ENCODE assay signal across 1 cellular context in genomic region chr19:1251503-1252220, GRCh38.
TF ChIP-seq lines count a peak whose summit lies in the region.

No MANE protein-coding gene starts in this region.

TF ChIP-seq in HepG2, 621 proteins besides CTCF, POLR2A, EP300 and RAD21 (continued from another document and continues in another):
- TF ChIP-seq HMGXB3 (CRISPR knock-in tag; IDR thresholded peaks at IDR 0.05; ENCODE audit: borderline replicate concordance) (no peak), ZNF224 (CRISPR knock-in tag; IDR thresholded peaks at IDR 0.05) (no peak), PAXIP1 (CRISPR knock-in tag; conservative IDR thresholded peaks at IDR 0.05) (no peak), ZNF17 (CRISPR knock-in tag; IDR thresholded peaks at IDR 0.05) (no peak), ZNF563 (CRISPR knock-in tag; IDR thresholded peaks at IDR 0.05) (0 out of 2 replicates have a peak, but pooled peaks have one; percentile 45), ZNF253 (CRISPR knock-in tag; IDR thresholded peaks at IDR 0.05; ENCODE audit: borderline replicate concordance) (no peak), RARA (CRISPR knock-in tag; IDR thresholded peaks at IDR 0.05) (peak; percentile 89), ZNF572 (CRISPR knock-in tag; IDR thresholded peaks at IDR 0.05) (no peak), ZNF780A (CRISPR knock-in tag; IDR thresholded peaks at IDR 0.05) (no peak), THAP11 (CRISPR knock-in tag; IDR thresholded peaks at IDR 0.05) (no peak; the same call in 1 of the 2 replicates), MBD4 (IDR thresholded peaks at IDR 0.05; ENCODE audit: borderline replicate concordance, low read length) (no peak), IRF1 (CRISPR knock-in tag; IDR thresholded peaks at IDR 0.05; ENCODE audit: low read depth) (no peak), ZNF841 (CRISPR knock-in tag; IDR thresholded peaks at IDR 0.05; ENCODE audit: borderline replicate concordance) (no peak), ZNF616 (CRISPR knock-in tag; IDR thresholded peaks at IDR 0.05; ENCODE audit: low read depth) (0 out of 2 replicates have a peak, but pooled peaks have one; percentile 30), ZNF276 (CRISPR knock-in tag; IDR thresholded peaks at IDR 0.05; ENCODE audit: low read depth) (no peak), MEIS2 (CRISPR knock-in tag; IDR thresholded peaks at IDR 0.05) (no peak), SP1 (IDR thresholded peaks at IDR 0.05) (no peak), SP1 (CRISPR knock-in tag; IDR thresholded peaks at IDR 0.05) (no peak), ZBTB10 (CRISPR knock-in tag; IDR thresholded peaks at IDR 0.05; ENCODE audit: borderline replicate concordance) (no peak), ZNF576 (CRISPR knock-in tag; IDR thresholded peaks at IDR 0.05) (no peak), ZNF816 (CRISPR knock-in tag; IDR thresholded peaks at IDR 0.05; ENCODE audit: borderline replicate concordance) (no peak), HOXA3 (CRISPR knock-in tag; IDR thresholded peaks at IDR 0.05) (no peak), NCOA5 (CRISPR knock-in tag; IDR thresholded peaks at IDR 0.05) (no peak), FIP1L1 (IDR thresholded peaks at IDR 0.05; ENCODE audit: borderline replicate concordance, insufficient read depth, low read depth, low read length) (no peak), ETV5 (CRISPR knock-in tag; IDR thresholded peaks at IDR 0.05; ENCODE audit: borderline replicate concordance) (no peak; the same call in 1 of the 2 replicates), TBP (CRISPR knock-in tag; IDR thresholded peaks at IDR 0.05) (no peak), ATF5 (CRISPR knock-in tag; IDR thresholded peaks at IDR 0.05; ENCODE audit: low read depth) (no peak), ZMYM2 (CRISPR knock-in tag; IDR thresholded peaks at IDR 0.05) (no peak), PHF8 (CRISPR knock-in tag; IDR thresholded peaks at IDR 0.05) (peak; percentile 30; the same call in 1 of the 2 replicates), ESRRA (CRISPR knock-in tag; IDR thresholded peaks at IDR 0.05; ENCODE audit: low read depth) (no peak), ZNF740 (CRISPR knock-in tag; IDR thresholded peaks at IDR 0.05) (no peak; the same call in 1 of the 2 replicates), ZNF414 (CRISPR knock-in tag; IDR thresholded peaks at IDR 0.05) (peak; percentile 80; the same call in 1 of the 2 replicates), TBX3 (IDR thresholded peaks at IDR 0.05; ENCODE audit: borderline replicate concordance) (no peak), IKZF1 (IDR thresholded peaks at IDR 0.05) (no peak), ZNF10 (CRISPR knock-in tag; IDR thresholded peaks at IDR 0.05; ENCODE audit: borderline replicate concordance, low read depth) (no peak), RBAK (CRISPR knock-in tag; IDR thresholded peaks at IDR 0.05) (no peak), ISL2 (CRISPR knock-in tag; IDR thresholded peaks at IDR 0.05) (no peak), ELF1 (CRISPR knock-in tag; IDR thresholded peaks at IDR 0.05) (no peak), DMAP1 (CRISPR knock-in tag; IDR thresholded peaks at IDR 0.05) (no peak), BATF2 (CRISPR knock-in tag; IDR thresholded peaks at IDR 0.05) (no peak), ZNF766 (CRISPR knock-in tag; IDR thresholded peaks at IDR 0.05; ENCODE audit: borderline replicate concordance) (no peak), ZNF24 (IDR thresholded peaks at IDR 0.05) (no peak), ATF2 (CRISPR knock-in tag; IDR thresholded peaks at IDR 0.05) (no peak), ZNF552 (CRISPR knock-in tag; IDR thresholded peaks at IDR 0.05; ENCODE audit: borderline replicate concordance) (no peak), ZSCAN31 (CRISPR knock-in tag; IDR thresholded peaks at IDR 0.05; ENCODE audit: low read depth) (no peak), KAT7 (CRISPR knock-in tag; IDR thresholded peaks at IDR 0.05; ENCODE audit: borderline replicate concordance) (0 out of 2 replicates have a peak, but pooled peaks have one; percentile 39), SP140L (CRISPR knock-in tag; IDR thresholded peaks at IDR 0.05; ENCODE audit: borderline replicate concordance) (no peak), KLF16 (CRISPR knock-in tag; IDR thresholded peaks at IDR 0.05) (0 out of 4 replicates have a peak, but pooled peaks of 1 of the 2 experiments have one; percentile 31), E2F2 (CRISPR knock-in tag; IDR thresholded peaks at IDR 0.05; ENCODE audit: borderline replicate concordance) (no peak)
